In the genomic region with DNA sequence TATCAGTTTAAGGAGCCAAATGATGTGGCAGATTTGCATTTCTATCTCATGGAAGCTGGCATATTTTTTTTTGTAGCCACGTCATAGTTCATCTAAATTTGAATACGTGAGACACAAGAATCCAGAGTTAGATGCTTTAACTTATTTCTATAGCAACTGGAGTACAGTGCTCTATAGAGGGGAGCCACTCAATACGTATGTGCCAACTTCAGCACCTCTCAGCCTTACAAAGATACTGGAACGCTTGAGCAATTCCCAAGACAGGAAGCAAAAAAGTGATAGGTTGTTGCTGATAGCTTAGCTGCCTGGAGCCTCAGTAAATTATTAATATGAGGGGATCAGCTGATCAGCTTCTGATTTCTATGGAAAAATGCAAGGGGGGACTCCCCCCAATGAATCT, we compare ENCODE assay signal across 1 cellular context.
TF ChIP-seq lines count a peak whose summit lies in the region.

No MANE protein-coding gene starts in this region.

TF ChIP-seq in GM23338, 12 proteins besides CTCF, POLR2A, EP300 and RAD21 (continued from another document):
- TF ChIP-seq, protein P1, sequence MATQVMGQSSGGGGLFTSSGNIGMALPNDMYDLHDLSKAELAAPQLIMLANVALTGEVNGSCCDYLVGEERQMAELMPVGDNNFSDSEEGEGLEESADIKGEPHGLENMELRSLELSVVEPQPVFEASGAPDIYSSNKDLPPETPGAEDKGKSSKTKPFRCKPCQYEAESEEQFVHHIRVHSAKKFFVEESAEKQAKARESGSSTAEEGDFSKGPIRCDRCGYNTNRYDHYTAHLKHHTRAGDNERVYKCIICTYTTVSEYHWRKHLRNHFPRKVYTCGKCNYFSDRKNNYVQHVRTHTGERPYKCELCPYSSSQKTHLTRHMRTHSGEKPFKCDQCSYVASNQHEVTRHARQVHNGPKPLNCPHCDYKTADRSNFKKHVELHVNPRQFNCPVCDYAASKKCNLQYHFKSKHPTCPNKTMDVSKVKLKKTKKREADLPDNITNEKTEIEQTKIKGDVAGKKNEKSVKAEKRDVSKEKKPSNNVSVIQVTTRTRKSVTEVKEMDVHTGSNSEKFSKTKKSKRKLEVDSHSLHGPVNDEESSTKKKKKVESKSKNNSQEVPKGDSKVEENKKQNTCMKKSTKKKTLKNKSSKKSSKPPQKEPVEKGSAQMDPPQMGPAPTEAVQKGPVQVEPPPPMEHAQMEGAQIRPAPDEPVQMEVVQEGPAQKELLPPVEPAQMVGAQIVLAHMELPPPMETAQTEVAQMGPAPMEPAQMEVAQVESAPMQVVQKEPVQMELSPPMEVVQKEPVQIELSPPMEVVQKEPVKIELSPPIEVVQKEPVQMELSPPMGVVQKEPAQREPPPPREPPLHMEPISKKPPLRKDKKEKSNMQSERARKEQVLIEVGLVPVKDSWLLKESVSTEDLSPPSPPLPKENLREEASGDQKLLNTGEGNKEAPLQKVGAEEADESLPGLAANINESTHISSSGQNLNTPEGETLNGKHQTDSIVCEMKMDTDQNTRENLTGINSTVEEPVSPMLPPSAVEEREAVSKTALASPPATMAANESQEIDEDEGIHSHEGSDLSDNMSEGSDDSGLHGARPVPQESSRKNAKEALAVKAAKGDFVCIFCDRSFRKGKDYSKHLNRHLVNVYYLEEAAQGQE (IDR thresholded peaks at IDR 0.05; ENCODE audit: unreplicated experiment), result no peak
- TF ChIP-seq JUNB (IDR thresholded peaks at IDR 0.05; ENCODE audit: unreplicated experiment) (no peak), EZH2phosphoT487 (IDR thresholded peaks at IDR 0.05; ENCODE audit: unreplicated experiment) (no peak), ZNF114 (CRISPR knock-in tag; IDR thresholded peaks at IDR 0.05) (no peak), POLR2AphosphoS5 (IDR thresholded peaks at IDR 0.05; ENCODE audit: low read depth) (no peak), EZH2 (IDR thresholded peaks at IDR 0.05; ENCODE audit: low read depth, unreplicated experiment) (no peak), NANOG (IDR thresholded peaks at IDR 0.05; ENCODE audit: borderline replicate concordance) (no peak), ZNF331 (CRISPR knock-in tag; IDR thresholded peaks at IDR 0.05; ENCODE audit: low read depth) (no peak), STAT1 (IDR thresholded peaks at IDR 0.05; ENCODE audit: unreplicated experiment) (no peak)
- TF ChIP-seq, protein P2, sequence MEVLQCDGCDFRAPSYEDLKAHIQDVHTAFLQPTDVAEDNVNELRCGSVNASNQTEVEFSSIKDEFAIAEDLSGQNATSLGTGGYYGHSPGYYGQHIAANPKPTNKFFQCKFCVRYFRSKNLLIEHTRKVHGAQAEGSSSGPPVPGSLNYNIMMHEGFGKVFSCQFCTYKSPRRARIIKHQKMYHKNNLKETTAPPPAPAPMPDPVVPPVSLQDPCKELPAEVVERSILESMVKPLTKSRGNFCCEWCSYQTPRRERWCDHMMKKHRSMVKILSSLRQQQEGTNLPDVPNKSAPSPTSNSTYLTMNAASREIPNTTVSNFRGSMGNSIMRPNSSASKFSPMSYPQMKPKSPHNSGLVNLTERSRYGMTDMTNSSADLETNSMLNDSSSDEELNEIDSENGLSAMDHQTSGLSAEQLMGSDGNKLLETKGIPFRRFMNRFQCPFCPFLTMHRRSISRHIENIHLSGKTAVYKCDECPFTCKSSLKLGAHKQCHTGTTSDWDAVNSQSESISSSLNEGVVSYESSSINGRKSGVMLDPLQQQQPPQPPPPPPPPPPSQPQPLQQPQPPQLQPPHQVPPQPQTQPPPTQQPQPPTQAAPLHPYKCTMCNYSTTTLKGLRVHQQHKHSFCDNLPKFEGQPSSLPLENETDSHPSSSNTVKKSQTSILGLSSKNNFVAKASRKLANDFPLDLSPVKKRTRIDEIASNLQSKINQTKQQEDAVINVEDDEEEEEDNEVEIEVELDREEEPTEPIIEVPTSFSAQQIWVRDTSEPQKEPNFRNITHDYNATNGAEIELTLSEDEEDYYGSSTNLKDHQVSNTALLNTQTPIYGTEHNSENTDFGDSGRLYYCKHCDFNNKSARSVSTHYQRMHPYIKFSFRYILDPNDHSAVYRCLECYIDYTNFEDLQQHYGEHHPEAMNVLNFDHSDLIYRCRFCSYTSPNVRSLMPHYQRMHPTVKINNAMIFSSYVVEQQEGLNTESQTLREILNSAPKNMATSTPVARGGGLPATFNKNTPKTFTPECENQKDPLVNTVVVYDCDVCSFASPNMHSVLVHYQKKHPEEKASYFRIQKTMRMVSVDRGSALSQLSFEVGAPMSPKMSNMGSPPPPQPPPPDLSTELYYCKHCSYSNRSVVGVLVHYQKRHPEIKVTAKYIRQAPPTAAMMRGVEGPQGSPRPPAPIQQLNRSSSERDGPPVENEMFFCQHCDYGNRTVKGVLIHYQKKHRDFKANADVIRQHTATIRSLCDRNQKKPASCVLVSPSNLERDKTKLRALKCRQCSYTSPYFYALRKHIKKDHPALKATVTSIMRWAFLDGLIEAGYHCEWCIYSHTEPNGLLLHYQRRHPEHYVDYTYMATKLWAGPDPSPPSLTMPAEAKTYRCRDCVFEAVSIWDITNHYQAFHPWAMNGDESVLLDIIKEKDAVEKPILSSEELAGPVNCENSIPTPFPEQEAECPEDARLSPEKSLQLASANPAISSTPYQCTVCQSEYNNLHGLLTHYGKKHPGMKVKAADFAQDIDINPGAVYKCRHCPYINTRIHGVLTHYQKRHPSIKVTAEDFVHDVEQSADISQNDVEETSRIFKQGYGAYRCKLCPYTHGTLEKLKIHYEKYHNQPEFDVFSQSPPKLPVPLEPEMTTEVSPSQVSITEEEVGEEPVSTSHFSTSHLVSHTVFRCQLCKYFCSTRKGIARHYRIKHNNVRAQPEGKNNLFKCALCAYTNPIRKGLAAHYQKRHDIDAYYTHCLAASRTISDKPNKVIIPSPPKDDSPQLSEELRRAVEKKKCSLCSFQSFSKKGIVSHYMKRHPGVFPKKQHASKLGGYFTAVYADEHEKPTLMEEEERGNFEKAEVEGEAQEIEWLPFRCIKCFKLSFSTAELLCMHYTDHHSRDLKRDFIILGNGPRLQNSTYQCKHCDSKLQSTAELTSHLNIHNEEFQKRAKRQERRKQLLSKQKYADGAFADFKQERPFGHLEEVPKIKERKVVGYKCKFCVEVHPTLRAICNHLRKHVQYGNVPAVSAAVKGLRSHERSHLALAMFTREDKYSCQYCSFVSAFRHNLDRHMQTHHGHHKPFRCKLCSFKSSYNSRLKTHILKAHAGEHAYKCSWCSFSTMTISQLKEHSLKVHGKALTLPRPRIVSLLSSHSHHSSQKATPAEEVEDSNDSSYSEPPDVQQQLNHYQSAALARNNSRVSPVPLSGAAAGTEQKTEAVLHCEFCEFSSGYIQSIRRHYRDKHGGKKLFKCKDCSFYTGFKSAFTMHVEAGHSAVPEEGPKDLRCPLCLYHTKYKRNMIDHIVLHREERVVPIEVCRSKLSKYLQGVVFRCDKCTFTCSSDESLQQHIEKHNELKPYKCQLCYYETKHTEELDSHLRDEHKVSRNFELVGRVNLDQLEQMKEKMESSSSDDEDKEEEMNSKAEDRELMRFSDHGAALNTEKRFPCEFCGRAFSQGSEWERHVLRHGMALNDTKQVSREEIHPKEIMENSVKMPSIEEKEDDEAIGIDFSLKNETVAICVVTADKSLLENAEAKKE (CRISPR knock-in tag; IDR thresholded peaks at IDR 0.05), result no peak
- TF ChIP-seq, protein P3, sequence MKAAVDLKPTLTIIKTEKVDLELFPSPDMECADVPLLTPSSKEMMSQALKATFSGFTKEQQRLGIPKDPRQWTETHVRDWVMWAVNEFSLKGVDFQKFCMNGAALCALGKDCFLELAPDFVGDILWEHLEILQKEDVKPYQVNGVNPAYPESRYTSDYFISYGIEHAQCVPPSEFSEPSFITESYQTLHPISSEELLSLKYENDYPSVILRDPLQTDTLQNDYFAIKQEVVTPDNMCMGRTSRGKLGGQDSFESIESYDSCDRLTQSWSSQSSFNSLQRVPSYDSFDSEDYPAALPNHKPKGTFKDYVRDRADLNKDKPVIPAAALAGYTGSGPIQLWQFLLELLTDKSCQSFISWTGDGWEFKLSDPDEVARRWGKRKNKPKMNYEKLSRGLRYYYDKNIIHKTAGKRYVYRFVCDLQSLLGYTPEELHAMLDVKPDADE (IDR thresholded peaks at IDR 0.05), result no peak
TF ChIP-seq in GM23338: peak in this region for 0.
